ENCODE assay signal across 1 cellular context in the genomic region with DNA sequence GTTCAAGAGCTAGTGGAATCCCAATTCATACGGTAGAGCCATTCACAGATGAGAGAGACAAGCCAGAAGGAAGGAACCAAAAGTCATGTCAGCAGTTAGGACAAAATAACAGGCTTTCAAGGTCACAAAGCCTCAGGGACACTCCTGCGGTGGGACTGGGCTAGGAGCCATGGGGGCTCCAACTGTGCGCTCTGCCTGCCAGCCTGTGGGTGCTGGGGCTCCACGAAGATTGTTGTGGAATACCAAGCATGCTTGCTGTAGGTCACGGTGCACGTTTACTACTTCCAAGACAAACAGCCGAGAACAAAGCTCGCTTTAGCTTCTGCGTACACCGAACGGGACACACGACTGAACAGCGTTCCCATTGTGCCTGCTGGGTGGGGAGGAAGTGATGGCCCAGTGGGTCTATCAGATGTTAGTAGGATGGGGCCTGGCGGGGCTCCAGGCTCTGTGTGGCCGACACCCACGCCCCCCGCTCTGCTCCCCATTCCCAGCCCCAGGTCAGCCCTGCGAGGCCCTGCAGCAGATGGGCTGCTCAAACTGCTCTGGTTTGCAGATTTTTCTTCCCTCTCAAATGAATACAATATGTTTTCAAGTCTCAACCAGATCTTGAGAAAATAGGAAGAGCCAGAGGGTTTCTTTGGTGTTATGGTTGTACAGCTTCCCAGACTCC.
TF ChIP-seq lines count a peak whose summit lies in the region.

No MANE protein-coding gene starts in this region.

TF ChIP-seq in HEK293T, 16 proteins besides CTCF, POLR2A, EP300 and RAD21:
- TF ChIP-seq HDGF (IDR thresholded peaks at IDR 0.05; ENCODE audit: borderline replicate concordance), result no peak
- TF ChIP-seq CTBP1 (IDR thresholded peaks at IDR 0.05; ENCODE audit: borderline replicate concordance), result no peak
- no peak for TF ChIP-seq FOXK2 (IDR thresholded peaks at IDR 0.05)
- TF ChIP-seq L3MBTL2 (conservative IDR thresholded peaks at IDR 0.05), result no peak
- no peak for TF ChIP-seq FOXM1 (IDR thresholded peaks at IDR 0.05; ENCODE audit: borderline replicate concordance)
- no peak for TF ChIP-seq ARNT (IDR thresholded peaks at IDR 0.05)
- TF ChIP-seq TARDBP (IDR thresholded peaks at IDR 0.05), result no peak
- no peak for TF ChIP-seq BHLHE40 (IDR thresholded peaks at IDR 0.05; ENCODE audit: borderline replicate concordance)
- TF ChIP-seq ELF4 (IDR thresholded peaks at IDR 0.05), result no peak
- TF ChIP-seq LEF1 (IDR thresholded peaks at IDR 0.05; ENCODE audit: borderline replicate concordance), result no peak
